In genomic region chr1:156253634-156254033, GRCh38 we compare ENCODE assay signal across 19 cellular contexts. TPM values are rescaled to one million over a fixed set of nuclear protein-coding genes. Genes with fewer than 3 reads are reported as not detected.
A peak's percentile ranks its signal among the peaks of the same experiment; 100 is the strongest.
DNase-seq lines count a peak whose midpoint lies in the region; ATAC-seq and TF ChIP-seq lines count a peak whose summit lies in the region.
"Had no signal": no experiment of that assay in that cellular context is flagged by ENCODE, and none has a peak within 500 bp of the region (broad histone marks: within the 10 kb centered on the region; RNA-seq: fewer than 3 reads in every experiment).

No MANE protein-coding gene starts in this region.

- no peak overlapping the region for H3K4me3 Mint-ChIP-seq in stimulated activated naive CD8-positive, alpha-beta T cell treated with anti-CD3 and anti-CD28 coated beads, Interleukin-15, Interleukin-2, amounts not matched to agents 100 ng/mL and 50 ng/mL, for 24 hours
- H3K4me3 Mint-ChIP-seq in stimulated activated naive CD8-positive, alpha-beta T cell treated with anti-CD3 and anti-CD28 coated beads, Interleukin-15, amount 100 ng/mL, for 72 hours, result no peak overlapping the region
- no peak overlapping the region for H3K4me3 Mint-ChIP-seq in brain
- H3K4me3 Mint-ChIP-seq: CD14-positive monocyte had no signal

- H3K36me3 Mint-ChIP-seq in stimulated activated naive CD8-positive, alpha-beta T cell treated with anti-CD3 and anti-CD28 coated beads, Interleukin-15, Interleukin-2, amounts not matched to agents 100 ng/mL and 50 ng/mL, for 24 hours (ENCODE audit: low read depth), result peaks cover 62% of the 10 kb centered on the region
- peaks cover 47% of the 10 kb centered on the region for H3K36me3 Mint-ChIP-seq in brain

- DNase-seq in stimulated activated naive CD8-positive, alpha-beta T cell treated with anti-CD3 and anti-CD28 coated beads, Interleukin-15, amount 100 ng/mL, for 72 hours, result no peak
- DNase-seq in glomerular visceral epithelial cell (ENCODE audit: extremely low spot score), result no peak
- DNase-seq: amniotic stem cell; caudate nucleus; foreskin fibroblast; left ventricle myocardium superior; NCI-H1105; NK-92 treated with Interleukin-12 subunit alpha and Interleukin-12 subunit beta, amount 100 ng/mL, for 24 hours; SJCRH30; stimulated activated naive CD8-positive, alpha-beta T cell treated with anti-CD3 and anti-CD28 coated beads, Interleukin-15, Interleukin-2, amounts not matched to agents 100 U/mL and 50 U/mL, for 24 hours; T-helper 1 cell; upper lobe of left lung had no signal

- no peaks in the 10 kb centered on the region for H3K9me3 Mint-ChIP-seq in stimulated activated naive CD8-positive, alpha-beta T cell treated with anti-CD3 and anti-CD28 coated beads, Interleukin-15, Interleukin-2, amounts not matched to agents 100 ng/mL and 50 ng/mL, for 24 hours
- no peaks in the 10 kb centered on the region for H3K9me3 Mint-ChIP-seq in stimulated activated naive CD8-positive, alpha-beta T cell treated with anti-CD3 and anti-CD28 coated beads, Interleukin-15, amount 100 ng/mL, for 72 hours
- no peaks in the 10 kb centered on the region for H3K9me3 Mint-ChIP-seq in brain

- no peaks in the 10 kb centered on the region for H3K4me1 Mint-ChIP-seq in stimulated activated naive CD8-positive, alpha-beta T cell treated with anti-CD3 and anti-CD28 coated beads, Interleukin-15, Interleukin-2, amounts not matched to agents 100 ng/mL and 50 ng/mL, for 24 hours (ENCODE audit: low read depth)
- H3K4me1 Mint-ChIP-seq in stimulated activated naive CD8-positive, alpha-beta T cell treated with anti-CD3 and anti-CD28 coated beads, Interleukin-15, amount 100 ng/mL, for 72 hours, result peaks cover 10% of the 10 kb centered on the region
- peaks cover 10% of the 10 kb centered on the region for H3K4me1 Mint-ChIP-seq in brain
- H3K4me1 Mint-ChIP-seq: CD14-positive monocyte had no signal

- H3K27ac Mint-ChIP-seq in stimulated activated naive CD8-positive, alpha-beta T cell treated with anti-CD3 and anti-CD28 coated beads, Interleukin-15, Interleukin-2, amounts not matched to agents 100 ng/mL and 50 ng/mL, for 24 hours, result peak overlapping the region; percentile 76
- H3K27ac Mint-ChIP-seq in stimulated activated naive CD8-positive, alpha-beta T cell treated with anti-CD3 and anti-CD28 coated beads, Interleukin-15, amount 100 ng/mL, for 72 hours, result peak overlapping the region in 1 of 2 donors; percentile 69
- H3K27ac Mint-ChIP-seq in brain, result peak overlapping the region in 3 of 5 experiments; percentile 1 to 32 (median 11)

- peak overlapping the region; percentile 98 for H3K27ac ChIP-seq in temporal lobe (ENCODE audit: low read depth, low read length)
- H3K27ac ChIP-seq: hepatocyte, SJCRH30, upper lobe of left lung had no signal

- H3K27me3 Mint-ChIP-seq in stimulated activated naive CD8-positive, alpha-beta T cell treated with anti-CD3 and anti-CD28 coated beads, Interleukin-15, Interleukin-2, amounts not matched to agents 100 ng/mL and 50 ng/mL, for 24 hours, result no peaks in the 10 kb centered on the region
- no peaks in the 10 kb centered on the region for H3K27me3 Mint-ChIP-seq in stimulated activated naive CD8-positive, alpha-beta T cell treated with anti-CD3 and anti-CD28 coated beads, Interleukin-15, amount 100 ng/mL, for 72 hours
- no peaks in the 10 kb centered on the region for H3K27me3 Mint-ChIP-seq in brain

- TF ChIP-seq CTCF in brain (conservative IDR thresholded peaks at IDR 0.05), result no peak

- no peak for ATAC-seq in stimulated activated naive CD8-positive, alpha-beta T cell treated with anti-CD3 and anti-CD28 coated beads, Interleukin-15, amount 100 ng/mL, for 72 hours
- ATAC-seq in HG03025 (IDR thresholded peaks at IDR 0.05; ENCODE audit: low FRiP score, unreplicated experiment), result no peak
- ATAC-seq: left ventricle myocardium superior; Panc1; stimulated activated naive CD8-positive, alpha-beta T cell treated with anti-CD3 and anti-CD28 coated beads, Interleukin-15, Interleukin-2, amounts not matched to agents 100 U/mL and 50 U/mL, for 24 hours had no signal

RNA-seq across cellular contexts. Expression of gene PAQR6, which starts 5.8 kb away (rescaled TPM):
- 319 TPM for polyA plus RNA-seq in brain (ENCODE audit: insufficient read depth, low read depth, low replicate concordance)
- total RNA-seq in temporal lobe, result 4.7 TPM
- polyA plus RNA-seq: CD14-positive monocyte had no signal

RNA-seq across cellular contexts. Expression of gene BGLAP, which starts 11.7 kb away (rescaled TPM):
- 2.9 TPM for polyA plus RNA-seq in brain (ENCODE audit: insufficient read depth, low read depth, low replicate concordance)
- 0.25 TPM for total RNA-seq in temporal lobe
- polyA plus RNA-seq: CD14-positive monocyte had no signal

RNA-seq across cellular contexts. Expression of gene SMG5, which starts 29.0 kb away (rescaled TPM):
- 70.1 TPM for polyA plus RNA-seq in brain (ENCODE audit: insufficient read depth, low read depth, low replicate concordance)
- 27.5 TPM for total RNA-seq in temporal lobe

RNA-seq across cellular contexts. Expression of gene TMEM79, which starts 30.5 kb away (rescaled TPM):
- 8.4 TPM for polyA plus RNA-seq in brain (ENCODE audit: insufficient read depth, low read depth, low replicate concordance)
- total RNA-seq in temporal lobe, result 0.98 TPM

RNA-seq across cellular contexts. Expression of gene PMF1, which starts 40.8 kb away (rescaled TPM):
- polyA plus RNA-seq in brain (ENCODE audit: insufficient read depth, low read depth, low replicate concordance), result 108 TPM
- total RNA-seq in temporal lobe, result 29.0 TPM
